In genomic region chr2:120313695-120314615, GRCh38 we compare ENCODE assay signal across 8 cellular contexts. TPM values are rescaled to one million over a fixed set of nuclear protein-coding genes. Genes with fewer than 3 reads are reported as not detected.
DNase-seq lines count a peak whose midpoint lies in the region; ATAC-seq and TF ChIP-seq lines count a peak whose summit lies in the region.

No MANE protein-coding gene starts in this region.

- TF ChIP-seq CTCF in chondrocyte (IDR thresholded peaks at IDR 0.05) = no peak

- H3K9me3 Mint-ChIP-seq in chondrocyte (ENCODE audit: low read depth) = no peaks in the 10 kb centered on the region

- H3K36me3 ChIP-seq in ACC112 (ENCODE audit: insufficient read depth, low read length) = no peaks in the 10 kb centered on the region
- no peaks in the 10 kb centered on the region for H3K36me3 ChIP-seq in muscle layer of duodenum (ENCODE audit: control insufficient read depth in 1 of 2, insufficient read depth in 2 of 2, low read length in 2 of 2)

- H3K36me3 Mint-ChIP-seq in chondrocyte (ENCODE audit: low read depth) = no peaks in the 10 kb centered on the region

- H2AFZ ChIP-seq in ACC112 (ENCODE audit: low read length, unreplicated experiment) = peak overlapping the region; percentile 55

- H3K27me3 ChIP-seq in ACC112 (ENCODE audit: insufficient read depth, low read length) = no peaks in the 10 kb centered on the region
- no peaks in the 10 kb centered on the region for H3K27me3 ChIP-seq in muscle layer of duodenum (ENCODE audit: low read depth, low read length)

- H3K4me1 Mint-ChIP-seq in chondrocyte (ENCODE audit: low read depth) = peaks cover 12% of the 10 kb centered on the region

- peaks cover 14% of the 10 kb centered on the region for H3K27me3 Mint-ChIP-seq in chondrocyte (ENCODE audit: low read depth)

- H3K4me3 ChIP-seq in ACC112 (ENCODE audit: low read depth, low read length) = peak overlapping the region; percentile 68
- peak overlapping the region; percentile 60 to 71 for H3K4me3 ChIP-seq in muscle layer of duodenum (ENCODE audit: low read depth in 1 of 2, low read length in 2 of 2)

- H3K9me3 ChIP-seq in muscle layer of duodenum (ENCODE audit: control insufficient read depth in 1 of 2, low read length in 2 of 2) = no peaks in the 10 kb centered on the region

- no peaks in the 10 kb centered on the region for H3K79me2 ChIP-seq in ACC112 (ENCODE audit: control insufficient read depth, insufficient read depth, low read length, unreplicated experiment)

- H3K4me1 ChIP-seq in ACC112 (ENCODE audit: control insufficient read depth, insufficient read depth, low read length, unreplicated experiment) = no peaks in the 10 kb centered on the region
- H3K4me1 ChIP-seq in muscle layer of duodenum (ENCODE audit: control insufficient read depth in 1 of 2, insufficient read depth in 2 of 2, low read length in 2 of 2) = peaks cover 0 to 11% of the 10 kb centered on the region in 2 donors

- no peak overlapping the region for H3K27ac Mint-ChIP-seq in chondrocyte (ENCODE audit: unreplicated experiment)

- no peak for ATAC-seq in GM21723 (IDR thresholded peaks at IDR 0.05; ENCODE audit: unreplicated experiment)
- no peak for ATAC-seq in GM18870 (IDR thresholded peaks at IDR 0.05; ENCODE audit: unreplicated experiment)
- ATAC-seq in HG03432 (IDR thresholded peaks at IDR 0.05; ENCODE audit: unreplicated experiment) = no peak

- H3K27ac ChIP-seq in ACC112 (ENCODE audit: low read depth, low read length) (no peak overlapping the region), muscle layer of duodenum (ENCODE audit: low read length) (no peak overlapping the region)

- no peak overlapping the region for H3K4me3 Mint-ChIP-seq in chondrocyte (ENCODE audit: unreplicated experiment)

- peak; percentile 28 for DNase-seq in HuH-7 (ENCODE audit: low spot score)
- peak; percentile 91 for DNase-seq in chondrocyte (ENCODE audit: low spot score)
- DNase-seq in nucleus accumbens (lab: John Stamatoyannopoulos, UW) = no peak

RNA-seq across cellular contexts. Expression of gene INHBB, which starts 32.0 kb away (rescaled TPM):
- 0.58 to 1.3 TPM (median 0.90 TPM) in 3 replicates for total RNA-seq in chondrocyte

Comparison
In these comparisons a context has a peak if more than half of its experiments do, and no peak if none do; other contexts are left out.
1. DNase-seq: peak in HuH-7 (single experiment) and chondrocyte (single experiment); none in nucleus accumbens (0 of 56).